8 cellular contexts compared by ENCODE assay signal in genomic region chr20:10171864-10172751, GRCh38. TPM values are rescaled to one million over a fixed set of nuclear protein-coding genes. Genes with fewer than 3 reads are reported as not detected.
A peak's percentile ranks its signal among the peaks of the same experiment; 100 is the strongest.
DNase-seq lines count a peak whose midpoint lies in the region; ATAC-seq, FAIRE-seq and TF ChIP-seq lines count a peak whose summit lies in the region.

No MANE protein-coding gene starts in this region.

- peak overlapping the region; percentile 51 for H2AFZ ChIP-seq in ACC112 (ENCODE audit: low read length, unreplicated experiment)

- H3K4me1 ChIP-seq in ACC112 (ENCODE audit: control insufficient read depth, insufficient read depth, low read length, unreplicated experiment) (peaks cover 8% of the 10 kb centered on the region), small intestine (ENCODE audit: control insufficient read depth in 2 of 2, insufficient read depth in 1 of 2, low read depth in 1 of 2, low read length in 1 of 2) (no peaks in the 10 kb centered on the region)

- no peak for ATAC-seq in HG03025 (IDR thresholded peaks at IDR 0.05; ENCODE audit: low FRiP score, unreplicated experiment)
- no peak for ATAC-seq in HG03520 (IDR thresholded peaks at IDR 0.05; ENCODE audit: unreplicated experiment)

- H3K27me3 ChIP-seq in ACC112 (ENCODE audit: insufficient read depth, low read length) (peaks cover 21% of the 10 kb centered on the region), brain microvascular endothelial cell (replicated peaks) (no peaks in the 10 kb centered on the region), small intestine (ENCODE audit: control insufficient read depth in 2 of 2, insufficient read depth in 2 of 2, low read length in 2 of 2) (peaks cover 0 to 4% of the 10 kb centered on the region in 2 donors)

- H3K9me3 ChIP-seq in small intestine (ENCODE audit: control insufficient read depth, low read depth) = no peaks in the 10 kb centered on the region

- no peak for FAIRE-seq in small intestine (lab: Jason Lieb, UNC)

- in situ Hi-C loops in brain microvascular endothelial cell (cut with HindIII; ENCODE audit: low pct_ligation_motif_present, low sequenced_read_pairs) = no loop called here

- DNase-seq in HFF-Myc (ENCODE audit: extremely low read depth, low read depth) (peak; percentile 10), RPMI7951 (ENCODE audit: low read depth) (peak; percentile 97), brain microvascular endothelial cell (peak; percentile 4), iris pigment epithelial cell (ENCODE audit: low read depth) (peak; percentile 16), small intestine (peak; percentile 27)

- TF ChIP-seq CTCF in HFF-Myc (IDR thresholded peaks at IDR 0.05; ENCODE audit: low read depth, low read length, missing control alignments) (no peak), brain microvascular endothelial cell (IDR thresholded peaks at IDR 0.05; ENCODE audit: low read depth, low read length, missing control alignments) (no peak)

- H3K27ac ChIP-seq in ACC112 (ENCODE audit: low read depth, low read length) (peak overlapping the region; percentile 9; the same call in 1 of the 2 replicates), brain microvascular endothelial cell (no peak overlapping the region), small intestine (ENCODE audit: low read depth in 1 of 2, low read length in 1 of 2) (no peak overlapping the region)

- no peaks in the 10 kb centered on the region for H3K79me2 ChIP-seq in ACC112 (ENCODE audit: control insufficient read depth, insufficient read depth, low read length, unreplicated experiment)

- H3K36me3 ChIP-seq in ACC112 (ENCODE audit: insufficient read depth, low read length) (no peaks in the 10 kb centered on the region), brain microvascular endothelial cell (replicated peaks) (no peaks in the 10 kb centered on the region), small intestine (ENCODE audit: control insufficient read depth in 2 of 2, insufficient read depth in 2 of 2, low read length in 2 of 2) (no peaks in the 10 kb centered on the region)

- H3K4me3 ChIP-seq in ACC112 (ENCODE audit: low read depth, low read length) (peak overlapping the region; percentile 76), HFF-Myc (replicated peaks; ENCODE audit: low read depth, low read length) (peak overlapping the region; percentile 36), brain microvascular endothelial cell (ENCODE audit: low read depth, low read length) (peak overlapping the region; percentile 57), small intestine (ENCODE audit: low read depth in 1 of 2, low read length in 2 of 2) (peak overlapping the region in 1 of 2 donors; percentile 5)

- WGBS in small intestine, 3 donors = 3 to 5% (median 4%) methylated on average over 37 to 47 of the region's 47 CpGs

RNA-seq across cellular contexts. Expression of gene SNAP25, which starts 46.5 kb away (rescaled TPM):
- 31.3 and 42.7 TPM in 2 replicates for total RNA-seq in RPMI7951 (2014; rRNA removed; shearing (Covaris generic))
- 10 to 100 TPM in 1 of 3 donors, 1 to 10 TPM in 2; 2.0 to 10.7 (median 2.2) TPM for polyA plus RNA-seq in small intestine

Comparison
In these comparisons a context has a peak if more than half of its experiments do, and no peak if none do; other contexts are left out.
1. DNase-seq: peak in every context shown above with its lines; median percentile 97 in RPMI7951; 27 in small intestine; 16 in iris pigment epithelial cell; 10 in HFF-Myc; 4 in brain microvascular endothelial cell.